ENCODE assay signal across 8 cellular contexts in the genomic region with DNA sequence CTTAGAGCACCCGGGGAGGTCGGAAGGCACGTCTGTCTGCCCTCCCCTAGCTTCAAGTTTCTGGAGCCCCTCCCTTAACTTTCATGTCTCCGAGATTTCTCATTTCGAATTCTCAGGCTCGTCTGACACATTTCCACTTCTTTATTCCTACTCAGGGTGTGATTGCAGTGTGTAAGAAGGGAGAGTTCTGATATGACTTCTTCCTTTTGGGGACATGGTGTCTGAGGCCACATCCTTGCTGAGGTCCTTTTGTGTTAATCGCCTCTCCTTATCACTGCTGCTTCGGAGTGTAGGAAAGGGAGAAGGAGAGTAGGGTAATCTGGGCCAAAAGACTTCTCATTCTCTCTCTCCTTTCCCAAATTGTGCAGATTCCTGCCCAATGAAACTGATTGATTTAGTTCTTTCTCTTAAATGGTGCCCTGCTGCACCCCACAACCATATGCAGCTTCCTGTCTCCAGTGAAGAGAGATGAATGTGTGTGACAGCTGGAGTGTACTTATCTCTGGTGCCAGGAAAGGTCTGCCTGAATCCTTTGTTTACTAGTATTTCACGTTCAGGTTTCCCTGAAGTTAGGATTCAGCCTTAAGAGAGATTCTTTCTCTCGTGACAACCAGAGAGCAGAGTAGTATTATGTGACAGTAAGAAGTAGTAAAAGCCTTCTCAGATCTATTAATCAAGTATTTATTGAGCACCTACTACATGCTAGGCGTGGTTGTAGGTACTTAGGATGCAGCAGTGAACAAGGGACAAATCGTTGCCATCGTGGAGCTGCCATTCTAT. TPM values are rescaled to one million over a fixed set of nuclear protein-coding genes. Genes with fewer than 3 reads are reported as not detected.
A peak's percentile ranks its signal among the peaks of the same experiment; 100 is the strongest.
DNase-seq lines count a peak whose midpoint lies in the region; ATAC-seq and TF ChIP-seq lines count a peak whose summit lies in the region.

No MANE protein-coding gene starts in this region.

- H3K4me1 ChIP-seq in lung (ENCODE audit: control insufficient read depth in 2 of 2, insufficient read depth in 2 of 2, low read length in 2 of 2), result peaks cover 0 to 3% of the 10 kb centered on the region in 2 donors

- 15 to 21% methylated on average over 13 of the region's 13 CpGs for WGBS in lung, 2 donors

- in situ Hi-C loops in astrocyte of the cerebellum (cut with HindIII; ENCODE audit: low sequenced_read_pairs), result no loop called here

- no peaks in the 10 kb centered on the region for H3K27me3 Mint-ChIP-seq in activated CD4-positive, alpha-beta T cell treated with anti-CD3 and anti-CD28 coated beads, Interleukin-2, amount 10 ng/mL, durations not matched to agents 7 days and 5 days

- H3K4me1 Mint-ChIP-seq in activated CD4-positive, alpha-beta T cell treated with anti-CD3 and anti-CD28 coated beads, Interleukin-2, amount 10 ng/mL, durations not matched to agents 7 days and 5 days, result peaks cover 48% of the 10 kb centered on the region

- CTCF ChIA-PET in activated CD4-positive, alpha-beta T cell treated with anti-CD3 and anti-CD28 coated beads, Interleukin-2, amount 10 ng/mL, durations not matched to agents 7 days and 5 days (lab: Charles Lee), result interaction anchor here (0.6 to 1.1 kb wide), 3 partner anchors 13 to 253 kb away, joined by 4 read pairs; no protein-coding TSS in a partner anchor

- H3K9me3 ChIP-seq in KOPT-K1 (ENCODE audit: insufficient read depth, low read length, poor library complexity, severe bottlenecking) (no peaks in the 10 kb centered on the region), lung (ENCODE audit: control insufficient read depth in 2 of 2, insufficient read depth in 1 of 2, low read length in 1 of 2) (no peaks in the 10 kb centered on the region)

- no peaks in the 10 kb centered on the region for H3K9me3 Mint-ChIP-seq in activated CD4-positive, alpha-beta T cell treated with anti-CD3 and anti-CD28 coated beads, Interleukin-2, amount 10 ng/mL, durations not matched to agents 7 days and 5 days

- POLR2A ChIA-PET in activated CD4-positive, alpha-beta T cell treated with anti-CD3 and anti-CD28 coated beads, Interleukin-2, amount 10 ng/mL, durations not matched to agents 7 days and 5 days (lab: Charles Lee), result interaction anchor here (0.6 kb wide), 2 partner anchors 25 to 51 kb away, joined by 3 read pairs; no protein-coding TSS in a partner anchor

- H3K36me3 ChIP-seq in KOPT-K1 (ENCODE audit: insufficient read depth, low read length), result peaks cover 37% of the 10 kb centered on the region
- no peaks in the 10 kb centered on the region for H3K36me3 ChIP-seq in lung (ENCODE audit: control insufficient read depth in 2 of 2, insufficient read depth in 2 of 2, low read length in 2 of 2)

- H3K27me3 ChIP-seq in lung (ENCODE audit: control insufficient read depth, insufficient read depth), result no peaks in the 10 kb centered on the region

- H3K27ac Mint-ChIP-seq in activated CD4-positive, alpha-beta T cell treated with anti-CD3 and anti-CD28 coated beads, Interleukin-2, amount 10 ng/mL, durations not matched to agents 7 days and 5 days, result peak overlapping the region; percentile 94

- H3K4me3 ChIP-seq in astrocyte of the cerebellum (ENCODE audit: low read depth, low read length) (peak overlapping the region; percentile 93), lung (peak overlapping the region; percentile 50)

- peaks cover 38% of the 10 kb centered on the region for H3K36me3 Mint-ChIP-seq in activated CD4-positive, alpha-beta T cell treated with anti-CD3 and anti-CD28 coated beads, Interleukin-2, amount 10 ng/mL, durations not matched to agents 7 days and 5 days (ENCODE audit: low read depth)

- H3K4me3 Mint-ChIP-seq in activated CD4-positive, alpha-beta T cell treated with anti-CD3 and anti-CD28 coated beads, Interleukin-2, amount 10 ng/mL, durations not matched to agents 7 days and 5 days, result peak overlapping the region; percentile 95

- peak; percentile 39 for DNase-seq in activated CD4-positive, alpha-beta T cell treated with anti-CD3 and anti-CD28 coated beads, Interleukin-2, amount 10 ng/mL, durations not matched to agents 7 days and 5 days
- DNase-seq in activated CD4-positive, alpha-beta T cell treated with anti-CD3 and anti-CD28 coated beads, Interleukin-2, amount 50 U/mL, for 4 hours, result no peak
- DNase-seq in astrocyte of the cerebellum (ENCODE audit: low read depth) (no peak), lung (ENCODE audit: low spot score) (no peak), middle frontal gyrus (ENCODE audit: extremely low spot score, low spot score) (no peak), iPS-NIHi7 (ENCODE audit: extremely low spot score) (no peak)
- no peak for DNase-seq in activated CD8-positive, alpha-beta memory T cell treated with anti-CD3 and anti-CD28 coated beads for 24 hours

- TF ChIP-seq CTCF in astrocyte of the cerebellum (IDR thresholded peaks at IDR 0.05; ENCODE audit: low read depth, low read length, missing control alignments) (no peak), lung (IDR thresholded peaks at IDR 0.05; ENCODE audit: control extremely low read depth, extremely low read depth) (no peak)

- ATAC-seq in lung (ENCODE audit: insufficient read depth, low FRiP score), result no peak

- H3K27ac ChIP-seq in KOPT-K1 (ENCODE audit: low read depth, low read length, poor library complexity, severe bottlenecking), result peak overlapping the region; percentile 98
- H3K27ac ChIP-seq in lung (ENCODE audit: low read depth in 1 of 2, low read length in 1 of 2), result peak overlapping the region in 1 of 2 donors; percentile 90

RNA-seq across cellular contexts. Expression of gene KIFC1, which starts 0.7 kb away (rescaled TPM):
- 100 to 1,000 TPM; 157 to 167 TPM for total RNA-seq in activated CD4-positive, alpha-beta T cell treated with anti-CD3 and anti-CD28 coated beads, Interleukin-2, amount 10 ng/mL, durations not matched to agents 7 days and 5 days
- 1 to 10 TPM; 2.1 to 4.4 TPM for total RNA-seq in lung
- 1 to 10 TPM; 2.6 to 2.7 TPM for polyA plus RNA-seq in lung

RNA-seq across cellular contexts. Expression of gene PHF1, which starts 18.5 kb away (rescaled TPM):
- 10 to 100 TPM; 34.2 to 37.7 TPM for total RNA-seq in activated CD4-positive, alpha-beta T cell treated with anti-CD3 and anti-CD28 coated beads, Interleukin-2, amount 10 ng/mL, durations not matched to agents 7 days and 5 days
- total RNA-seq in lung, result 10 to 100 TPM; 30.9 to 49.3 TPM
- 100 to 1,000 TPM in 1 of 2 donors, 10 to 100 TPM in 1; 40.8 to 121 TPM for polyA plus RNA-seq in lung

RNA-seq across cellular contexts. Expression of gene CUTA, which starts 25.5 kb away (rescaled TPM):
- total RNA-seq in activated CD4-positive, alpha-beta T cell treated with anti-CD3 and anti-CD28 coated beads, Interleukin-2, amount 10 ng/mL, durations not matched to agents 7 days and 5 days, result 100 to 1,000 TPM; 191 to 207 TPM
- 100 to 1,000 TPM in 1 of 2 donors, 10 to 100 TPM in 1; 88.7 to 134 TPM for total RNA-seq in lung
- 100 to 1,000 TPM; 122 to 275 TPM for polyA plus RNA-seq in lung

RNA-seq across cellular contexts. Expression of gene SYNGAP1, which starts 27.5 kb away (rescaled TPM):
- 10 to 100 TPM; 42.9 to 44.9 TPM for total RNA-seq in activated CD4-positive, alpha-beta T cell treated with anti-CD3 and anti-CD28 coated beads, Interleukin-2, amount 10 ng/mL, durations not matched to agents 7 days and 5 days
- total RNA-seq in lung, result 10 to 100 TPM; 10.8 to 32.0 TPM
- polyA plus RNA-seq in lung, result 10 to 100 TPM in 1 of 2 donors, 1 to 10 TPM in 1; 9.2 to 13.2 TPM

Comparison
In these comparisons a context has a peak if more than half of its experiments do, and no peak if none do; other contexts are left out.
1. RNA of gene KIFC1, which starts 0.7 kb away (total RNA-seq): 157 to 167 TPM in activated CD4-positive, alpha-beta T cell treated with anti-CD3 and anti-CD28 coated beads, Interleukin-2, amount 10 ng/mL, durations not matched to agents 7 days and 5 days; 2.1 to 4.4 TPM in lung; every median in the first group is over 10 times any median in the second.